9 cellular contexts compared by ENCODE assay signal in genomic region chr12:47808574-47809380, GRCh38. TPM values are rescaled to one million over a fixed set of nuclear protein-coding genes. Genes with fewer than 3 reads are reported as not detected.
DNase-seq lines count a peak whose midpoint lies in the region; ATAC-seq, FAIRE-seq and TF ChIP-seq lines count a peak whose summit lies in the region.
"Had no signal": no experiment of that assay in that cellular context is flagged by ENCODE, and none has a peak within 500 bp of the region (broad histone marks: within the 10 kb centered on the region; RNA-seq: fewer than 3 reads in every experiment).

No MANE protein-coding gene starts in this region.

- DNase-seq in SIG-M5 treated with dmso at 0.1 percent for 504 hours (lab: John Stamatoyannopoulos, UW; ENCODE audit: unreplicated experiment) (peak; percentile 64), SIG-M5 (lab: John Stamatoyannopoulos, UW) (no peak), T-helper 2 cell (peak in 4 of 5 experiments; percentile 19 to 62 (median 33)), caudate nucleus (lab: John Stamatoyannopoulos, UW) (no peak), lower leg skin (ENCODE audit: low spot score in 2 of 2) (no peak), HTR-8/SVneo (ENCODE audit: insufficient read length, low spot score) (no peak), hippocampal formation (lab: John Stamatoyannopoulos, UW) (no peak)
- DNase-seq in naive thymus-derived CD8-positive, alpha-beta T cell, result peak in 1 of 10 donors; percentile 23

- peak overlapping the region; percentile 77 to 99 (median 96) for H3K27ac Mint-ChIP-seq in naive thymus-derived CD8-positive, alpha-beta T cell

- no peaks in the 10 kb centered on the region for H3K27me3 Mint-ChIP-seq in naive thymus-derived CD8-positive, alpha-beta T cell

- H3K27ac ChIP-seq in caudate nucleus (ENCODE audit: low read depth, low read length), result peak overlapping the region; percentile 21
- H3K27ac ChIP-seq: C4-2B had no signal

- no peak for TF ChIP-seq CTCF in lower leg skin (IDR thresholded peaks at IDR 0.05)

- WGBS in lower leg skin, 2 donors, result 67 to 68% methylated on average over 9 of the region's 9 CpGs

- peak overlapping the region; percentile 68 to 96 (median 76) for H3K4me3 Mint-ChIP-seq in naive thymus-derived CD8-positive, alpha-beta T cell

- H3K4me3 ChIP-seq in lower leg skin (ENCODE audit: low read depth, poor library complexity, severe bottlenecking), result no peak overlapping the region

- no peak for TF ChIP-seq POLR2A in lower leg skin (IDR thresholded peaks at IDR 0.05)

- POLR2A ChIA-PET in naive thymus-derived CD8-positive, alpha-beta T cell (lab: Charles Lee), result interaction anchor here (1.0 to 22.6 kb wide), 11 partner anchors 11 to 349 kb away, joined by 3 to 514 read pairs (median 7); partner anchors contain the start of genes ASB8, HDAC7, RPAP3 and SLC48A1

- intact Hi-C loops in lower leg skin (cut with DNase I; ENCODE audit: low total_unique reads), result no loop called here

- H3K9me3 Mint-ChIP-seq in naive thymus-derived CD8-positive, alpha-beta T cell, result no peaks in the 10 kb centered on the region

- H3K4me1 Mint-ChIP-seq in naive thymus-derived CD8-positive, alpha-beta T cell, result peaks cover 52 to 99% (median 95%) of the 10 kb centered on the region in 4 donors

- peaks cover 0 to 10% (median 2%) of the 10 kb centered on the region in 3 donors for H3K36me3 Mint-ChIP-seq in naive thymus-derived CD8-positive, alpha-beta T cell

- peak in 1 of 2 donors; percentile 2 for ATAC-seq in naive thymus-derived CD8-positive, alpha-beta T cell

- no peak for FAIRE-seq in HTR-8/SVneo (lab: Jason Lieb, UNC)

RNA-seq across cellular contexts. Expression of gene HDAC7, which starts 10.9 kb away (rescaled TPM):
- 100 to 1,000 TPM; 160 to 165 TPM for total RNA-seq in naive thymus-derived CD8-positive, alpha-beta T cell
- polyA plus RNA-seq in naive thymus-derived CD8-positive, alpha-beta T cell, result 10 to 100 TPM; 10.2 to 30.5 (median 14.3) TPM
- 100 to 1,000 TPM in 1 of 4 donors, 10 to 100 TPM in 3; 56.3 to 114 (median 63.5) TPM for total RNA-seq in lower leg skin

RNA-seq across cellular contexts. Expression of gene SLC48A1, which starts 35.7 kb away (rescaled TPM):
- 10 to 100 TPM; 11.5 to 12.8 TPM for total RNA-seq in naive thymus-derived CD8-positive, alpha-beta T cell
- 10 to 100 TPM in 1 of 3 donors, 1 to 10 TPM in 2; 9.4 to 11.6 (median 9.7) TPM for polyA plus RNA-seq in naive thymus-derived CD8-positive, alpha-beta T cell
- total RNA-seq in lower leg skin, result 10 to 100 TPM; 28.2 to 51.7 (median 48.6) TPM

RNA-seq across cellular contexts. Expression of gene RAPGEF3, which starts 50.1 kb away (rescaled TPM):
- total RNA-seq in naive thymus-derived CD8-positive, alpha-beta T cell, result under 1 TPM; 0.63 to 0.65 TPM
- under 1 TPM; 0.08 to 0.27 (median 0.12) TPM for polyA plus RNA-seq in naive thymus-derived CD8-positive, alpha-beta T cell
- 10 to 100 TPM; 13.4 to 27.8 (median 18.9) TPM for total RNA-seq in lower leg skin

Comparison
In these comparisons a context has a peak if more than half of its experiments do, and no peak if none do; other contexts are left out.
1. DNase-seq: peak in SIG-M5 treated with dmso at 0.1 percent for 504 hours (single experiment) and T-helper 2 cell (4 of 5); none in SIG-M5 (single experiment), caudate nucleus (0 of 61), lower leg skin (0 of 2), HTR-8/SVneo (single experiment) and hippocampal formation (0 of 2).
2. RNA of gene RAPGEF3, which starts 50.1 kb away (total RNA-seq): 13.4 to 27.8 TPM in lower leg skin; 0.63 to 0.65 TPM in naive thymus-derived CD8-positive, alpha-beta T cell; every median in the first group is over 4 times any median in the second.